1 cellular context compared by ENCODE assay signal in the genomic region with DNA sequence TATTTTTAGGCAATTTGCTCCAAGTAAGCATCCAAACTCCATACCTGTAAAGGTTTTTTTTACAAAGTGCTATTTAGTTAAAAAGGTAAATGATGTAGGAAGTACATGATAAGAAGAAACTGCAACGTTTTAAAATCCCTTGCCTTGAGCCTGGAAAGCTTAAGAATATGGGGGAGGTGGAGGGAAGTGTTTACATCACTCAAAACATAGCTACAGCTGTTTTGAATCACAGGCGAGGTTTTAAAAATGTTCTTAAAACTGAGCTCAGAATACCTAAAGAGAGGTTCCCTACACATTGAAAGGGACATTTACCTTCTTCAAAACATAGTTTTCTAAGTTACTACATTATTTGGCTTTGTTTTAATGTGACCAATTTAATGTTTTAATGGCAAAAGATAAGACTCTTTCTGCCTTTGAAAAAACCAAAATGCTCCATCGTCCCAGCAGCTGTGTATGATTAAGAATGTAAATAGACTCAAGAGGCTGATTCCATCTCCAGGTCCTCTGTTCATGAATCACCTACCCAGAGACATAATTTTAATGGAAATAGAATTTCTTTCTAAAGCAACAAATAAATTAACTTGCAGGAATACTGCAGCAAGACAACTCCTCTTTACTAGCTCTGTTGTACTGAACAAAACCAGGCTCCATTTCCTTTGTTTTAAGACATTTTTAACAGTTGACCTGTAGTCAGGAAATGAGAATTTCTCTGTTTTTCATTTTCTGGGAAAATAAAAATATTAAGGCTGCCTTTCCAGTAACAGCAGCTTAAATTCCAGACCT.
TF ChIP-seq lines count a peak whose summit lies in the region.

No MANE protein-coding gene starts in this region.

TF ChIP-seq in H1, 55 proteins besides CTCF, POLR2A, EP300 and RAD21:
- TF ChIP-seq GTF2F1 (IDR thresholded peaks at IDR 0.05; ENCODE audit: borderline replicate concordance, low read depth, low read length) (no peak), CEBPB (IDR thresholded peaks at IDR 0.05; ENCODE audit: low read depth, low read length) (no peak), SIN3A (conservative IDR thresholded peaks at IDR 0.05 in 1 of 2, IDR thresholded peaks at IDR 0.05 in 1 of 2; ENCODE audit: low read depth in 1 of 2, low read length in 2 of 2) (no peak), SIX5 (IDR thresholded peaks at IDR 0.05; ENCODE audit: low read depth, low read length) (no peak), TAF7 (optimal IDR thresholded peaks at IDR 0.05; ENCODE audit: borderline replicate concordance, low read depth, low read length) (no peak), SP4 (IDR thresholded peaks at IDR 0.05; ENCODE audit: low read length) (no peak), ASH2L (IDR thresholded peaks at IDR 0.05; ENCODE audit: low read length) (no peak), SRF (IDR thresholded peaks at IDR 0.05; ENCODE audit: low read depth, low read length) (no peak), RNF2 (IDR thresholded peaks at IDR 0.05; ENCODE audit: borderline replicate concordance, low read depth, low read length, missing control alignments, poor library complexity, severe bottlenecking) (no peak), BRCA1 (IDR thresholded peaks at IDR 0.05; ENCODE audit: low read depth, low read length) (no peak), EGR1 (IDR thresholded peaks at IDR 0.05; ENCODE audit: borderline replicate concordance, low read depth, low read length) (no peak), SUZ12 (IDR thresholded peaks at IDR 0.05; ENCODE audit: low read length) (no peak), SIRT6 (IDR thresholded peaks at IDR 0.05; ENCODE audit: low read length) (no peak)
- TF ChIP-seq, protein P1, sequence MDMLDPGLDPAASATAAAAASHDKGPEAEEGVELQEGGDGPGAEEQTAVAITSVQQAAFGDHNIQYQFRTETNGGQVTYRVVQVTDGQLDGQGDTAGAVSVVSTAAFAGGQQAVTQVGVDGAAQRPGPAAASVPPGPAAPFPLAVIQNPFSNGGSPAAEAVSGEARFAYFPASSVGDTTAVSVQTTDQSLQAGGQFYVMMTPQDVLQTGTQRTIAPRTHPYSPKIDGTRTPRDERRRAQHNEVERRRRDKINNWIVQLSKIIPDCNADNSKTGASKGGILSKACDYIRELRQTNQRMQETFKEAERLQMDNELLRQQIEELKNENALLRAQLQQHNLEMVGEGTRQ (IDR thresholded peaks at IDR 0.05; ENCODE audit: low read length): no peak
